1 cellular context compared by ENCODE assay signal in genomic region chr19:2056810-2057192, GRCh38.
TF ChIP-seq lines count a peak whose summit lies in the region.

No MANE protein-coding gene starts in this region.

TF ChIP-seq in K562, 482 proteins besides CTCF, POLR2A, EP300 and RAD21 (continued from another document):
- TF ChIP-seq HDAC3 (IDR thresholded peaks at IDR 0.05; ENCODE audit: borderline replicate concordance, partially characterized antibody): no peak
- TF ChIP-seq NR2C2 (CRISPR knock-in tag; IDR thresholded peaks at IDR 0.05): no peak
- TF ChIP-seq NR2C2 (tag; IDR thresholded peaks at IDR 0.05): 0 out of 2 replicates have a peak, but pooled peaks have one; percentile 10
- no peak for TF ChIP-seq CCNT2 (IDR thresholded peaks at IDR 0.05; ENCODE audit: borderline replicate concordance, extremely low read depth, insufficient read length, low read depth, low read length)
- TF ChIP-seq SAFB2 (IDR thresholded peaks at IDR 0.05; ENCODE audit: borderline replicate concordance, low read depth, low read length, severe bottlenecking): no peak
- peak; percentile 50; the same call in 1 of the 2 replicates for TF ChIP-seq HINFP (tag; conservative IDR thresholded peaks at IDR 0.05; ENCODE audit: low read depth)
- TF ChIP-seq ZNF668 (CRISPR knock-in tag; IDR thresholded peaks at IDR 0.05): 0 out of 2 replicates have a peak, but pooled peaks have one; percentile 77
- TF ChIP-seq ZBTB7A (IDR thresholded peaks at IDR 0.05; ENCODE audit: borderline replicate concordance, control insufficient read depth, low read depth, low read length): peak; percentile 40; the same call in 1 of the 2 replicates
- no peak for TF ChIP-seq IFI16 (CRISPR knock-in tag; IDR thresholded peaks at IDR 0.05)
- TF ChIP-seq HMG20B (CRISPR knock-in tag; IDR thresholded peaks at IDR 0.05): no peak
- TF ChIP-seq ASH1L (IDR thresholded peaks at IDR 0.05; ENCODE audit: borderline replicate concordance, low read depth, partially characterized antibody): no peak
- TF ChIP-seq NELFE (IDR thresholded peaks at IDR 0.05; ENCODE audit: insufficient read depth, insufficient read length): no peak
- TF ChIP-seq KLF10 (CRISPR knock-in tag; IDR thresholded peaks at IDR 0.05): no peak
